1 cellular context compared by ENCODE assay signal in the genomic region with DNA sequence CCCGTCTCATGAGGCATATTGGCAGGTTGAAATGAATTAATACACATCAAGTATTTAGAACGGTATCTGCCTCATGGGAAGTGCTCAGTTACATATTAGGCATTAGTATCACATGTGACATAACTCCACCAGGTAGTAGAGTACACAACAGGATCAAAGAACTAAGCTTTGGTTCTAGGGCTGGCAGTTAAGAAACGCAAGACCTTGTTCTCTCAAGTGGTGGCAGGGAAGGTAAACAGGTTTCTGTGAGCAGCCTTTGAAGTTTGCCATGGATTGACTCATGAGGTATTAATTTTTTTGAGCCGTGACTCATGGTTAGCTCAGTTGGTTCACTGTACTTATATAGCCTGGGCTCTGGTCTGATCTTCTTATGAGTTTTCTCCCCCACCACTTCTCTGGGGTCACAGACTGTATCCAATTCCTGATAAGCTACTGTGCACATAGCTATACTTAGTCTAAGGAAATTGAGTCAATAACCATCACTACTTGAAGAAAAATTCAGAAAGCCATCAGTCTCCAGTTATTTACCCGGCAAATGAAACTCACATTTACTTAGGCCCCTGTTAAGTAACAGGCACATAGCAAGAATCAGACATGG.
TF ChIP-seq lines count a peak whose summit lies in the region.

No MANE protein-coding gene starts in this region.

TF ChIP-seq in HepG2, 621 proteins besides CTCF, POLR2A, EP300 and RAD21 (continued from another document and continues in another):
- TF ChIP-seq, protein P1, sequence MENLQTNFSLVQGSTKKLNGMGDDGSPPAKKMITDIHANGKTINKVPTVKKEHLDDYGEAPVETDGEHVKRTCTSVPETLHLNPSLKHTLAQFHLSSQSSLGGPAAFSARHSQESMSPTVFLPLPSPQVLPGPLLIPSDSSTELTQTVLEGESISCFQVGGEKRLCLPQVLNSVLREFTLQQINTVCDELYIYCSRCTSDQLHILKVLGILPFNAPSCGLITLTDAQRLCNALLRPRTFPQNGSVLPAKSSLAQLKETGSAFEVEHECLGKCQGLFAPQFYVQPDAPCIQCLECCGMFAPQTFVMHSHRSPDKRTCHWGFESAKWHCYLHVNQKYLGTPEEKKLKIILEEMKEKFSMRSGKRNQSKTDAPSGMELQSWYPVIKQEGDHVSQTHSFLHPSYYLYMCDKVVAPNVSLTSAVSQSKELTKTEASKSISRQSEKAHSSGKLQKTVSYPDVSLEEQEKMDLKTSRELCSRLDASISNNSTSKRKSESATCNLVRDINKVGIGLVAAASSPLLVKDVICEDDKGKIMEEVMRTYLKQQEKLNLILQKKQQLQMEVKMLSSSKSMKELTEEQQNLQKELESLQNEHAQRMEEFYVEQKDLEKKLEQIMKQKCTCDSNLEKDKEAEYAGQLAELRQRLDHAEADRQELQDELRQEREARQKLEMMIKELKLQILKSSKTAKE (CRISPR knock-in tag; IDR thresholded peaks at IDR 0.05; ENCODE audit: borderline replicate concordance) = peak; percentile 62; the same call in 1 of the 2 replicates
- TF ChIP-seq, protein P2, sequence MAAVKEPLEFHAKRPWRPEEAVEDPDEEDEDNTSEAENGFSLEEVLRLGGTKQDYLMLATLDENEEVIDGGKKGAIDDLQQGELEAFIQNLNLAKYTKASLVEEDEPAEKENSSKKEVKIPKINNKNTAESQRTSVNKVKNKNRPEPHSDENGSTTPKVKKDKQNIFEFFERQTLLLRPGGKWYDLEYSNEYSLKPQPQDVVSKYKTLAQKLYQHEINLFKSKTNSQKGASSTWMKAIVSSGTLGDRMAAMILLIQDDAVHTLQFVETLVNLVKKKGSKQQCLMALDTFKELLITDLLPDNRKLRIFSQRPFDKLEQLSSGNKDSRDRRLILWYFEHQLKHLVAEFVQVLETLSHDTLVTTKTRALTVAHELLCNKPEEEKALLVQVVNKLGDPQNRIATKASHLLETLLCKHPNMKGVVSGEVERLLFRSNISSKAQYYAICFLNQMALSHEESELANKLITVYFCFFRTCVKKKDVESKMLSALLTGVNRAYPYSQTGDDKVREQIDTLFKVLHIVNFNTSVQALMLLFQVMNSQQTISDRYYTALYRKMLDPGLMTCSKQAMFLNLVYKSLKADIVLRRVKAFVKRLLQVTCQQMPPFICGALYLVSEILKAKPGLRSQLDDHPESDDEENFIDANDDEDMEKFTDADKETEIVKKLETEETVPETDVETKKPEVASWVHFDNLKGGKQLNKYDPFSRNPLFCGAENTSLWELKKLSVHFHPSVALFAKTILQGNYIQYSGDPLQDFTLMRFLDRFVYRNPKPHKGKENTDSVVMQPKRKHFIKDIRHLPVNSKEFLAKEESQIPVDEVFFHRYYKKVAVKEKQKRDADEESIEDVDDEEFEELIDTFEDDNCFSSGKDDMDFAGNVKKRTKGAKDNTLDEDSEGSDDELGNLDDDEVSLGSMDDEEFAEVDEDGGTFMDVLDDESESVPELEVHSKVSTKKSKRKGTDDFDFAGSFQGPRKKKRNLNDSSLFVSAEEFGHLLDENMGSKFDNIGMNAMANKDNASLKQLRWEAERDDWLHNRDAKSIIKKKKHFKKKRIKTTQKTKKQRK (IDR thresholded peaks at IDR 0.05; ENCODE audit: low read length) = no peak
- TF ChIP-seq PITX1 (CRISPR knock-in tag; IDR thresholded peaks at IDR 0.05) (peak; percentile 100), ZNF644 (CRISPR knock-in tag; IDR thresholded peaks at IDR 0.05; ENCODE audit: low read depth) (peak; percentile 96), ZNF878 (CRISPR knock-in tag; IDR thresholded peaks at IDR 0.05) (peak; percentile 83), ISX (CRISPR knock-in tag; conservative IDR thresholded peaks at IDR 0.05) (no peak), MBD4 (IDR thresholded peaks at IDR 0.05; ENCODE audit: borderline replicate concordance, low read length) (0 out of 2 replicates have a peak, but pooled peaks have one; percentile 80), ZNF629 (CRISPR knock-in tag; conservative IDR thresholded peaks at IDR 0.05) (no peak), FOXO1 (CRISPR knock-in tag; IDR thresholded peaks at IDR 0.05) (peak; percentile 99), ZNF616 (CRISPR knock-in tag; IDR thresholded peaks at IDR 0.05; ENCODE audit: low read depth) (no peak), SIX1 (CRISPR knock-in tag; IDR thresholded peaks at IDR 0.05; ENCODE audit: borderline replicate concordance) (peak; percentile 94), HMG20B (CRISPR knock-in tag; conservative IDR thresholded peaks at IDR 0.05) (peak; percentile 95), ZBTB7B (CRISPR knock-in tag; IDR thresholded peaks at IDR 0.05) (peak; percentile 75; the same call in 1 of the 2 replicates), ZNF230 (CRISPR knock-in tag; IDR thresholded peaks at IDR 0.05) (0 out of 2 replicates have a peak, but pooled peaks have one; percentile 55), PRMT3 (CRISPR knock-in tag; IDR thresholded peaks at IDR 0.05; ENCODE audit: borderline replicate concordance, low read depth) (no peak), POGZ (CRISPR knock-in tag; IDR thresholded peaks at IDR 0.05) (peak; percentile 97), ZNF781 (CRISPR knock-in tag; IDR thresholded peaks at IDR 0.05; ENCODE audit: borderline replicate concordance, not compliant biosample characterization) (no peak), ZNF879 (CRISPR knock-in tag; IDR thresholded peaks at IDR 0.05) (no peak), PHF20 (CRISPR knock-in tag; IDR thresholded peaks at IDR 0.05) (no peak), ZNF138 (CRISPR knock-in tag; IDR thresholded peaks at IDR 0.05; ENCODE audit: low read depth) (no peak), BRCA1 (CRISPR knock-in tag; IDR thresholded peaks at IDR 0.05) (no peak), ZNF367 (CRISPR knock-in tag; IDR thresholded peaks at IDR 0.05; ENCODE audit: borderline replicate concordance) (no peak), SIX4 (CRISPR knock-in tag; IDR thresholded peaks at IDR 0.05) (peak; percentile 80), CCDC6 (CRISPR knock-in tag; IDR thresholded peaks at IDR 0.05) (peak; percentile 87), ONECUT2 (CRISPR knock-in tag; IDR thresholded peaks at IDR 0.05) (peak; percentile 74), NFYB (CRISPR knock-in tag; IDR thresholded peaks at IDR 0.05) (no peak), ARNT (IDR thresholded peaks at IDR 0.05) (no peak), CREB1 (IDR thresholded peaks at IDR 0.05) (peak; percentile 75), CREB1 (CRISPR knock-in tag; IDR thresholded peaks at IDR 0.05) (peak; percentile 82), TAF15 (IDR thresholded peaks at IDR 0.05; ENCODE audit: low read depth, low read length, poor library complexity, severe bottlenecking) (no peak), IKZF4 (CRISPR knock-in tag; IDR thresholded peaks at IDR 0.05; ENCODE audit: borderline replicate concordance, low read depth, not compliant biosample characterization) (no peak), EEA1 (CRISPR knock-in tag; IDR thresholded peaks at IDR 0.05; ENCODE audit: borderline replicate concordance) (no peak), ZFY (CRISPR knock-in tag; IDR thresholded peaks at IDR 0.05) (no peak), CAMTA2 (CRISPR knock-in tag; IDR thresholded peaks at IDR 0.05; ENCODE audit: borderline replicate concordance) (no peak), HNRNPL (IDR thresholded peaks at IDR 0.05; ENCODE audit: low read depth, low read length) (0 out of 2 replicates have a peak, but pooled peaks have one; percentile 64), FOXJ3 (CRISPR knock-in tag; IDR thresholded peaks at IDR 0.05; ENCODE audit: borderline replicate concordance) (peak; percentile 98), KDM6A (CRISPR knock-in tag; IDR thresholded peaks at IDR 0.05; ENCODE audit: low read depth) (peak; percentile 90), SMAD9 (CRISPR knock-in tag; IDR thresholded peaks at IDR 0.05) (no peak), FLYWCH1 (CRISPR knock-in tag; IDR thresholded peaks at IDR 0.05) (no peak), ZMAT3 (CRISPR knock-in tag; conservative IDR thresholded peaks at IDR 0.05) (peak; percentile 82), ZNF607 (CRISPR knock-in tag; IDR thresholded peaks at IDR 0.05; ENCODE audit: borderline replicate concordance) (peak; percentile 49; the same call in 1 of the 2 replicates), RFX1 (IDR thresholded peaks at IDR 0.05) (no peak), THYN1 (CRISPR knock-in tag; IDR thresholded peaks at IDR 0.05; ENCODE audit: borderline replicate concordance, low read depth) (no peak), CBX5 (CRISPR knock-in tag; IDR thresholded peaks at IDR 0.05; ENCODE audit: borderline replicate concordance) (peak; percentile 93; the same call in 1 of the 2 replicates), POLR2G (IDR thresholded peaks at IDR 0.05; ENCODE audit: low read depth, low read length) (no peak), HDAC1 (CRISPR knock-in tag; IDR thresholded peaks at IDR 0.05) (peak; percentile 76), ELF3 (CRISPR knock-in tag; IDR thresholded peaks at IDR 0.05) (peak; percentile 93), ZNF253 (CRISPR knock-in tag; IDR thresholded peaks at IDR 0.05; ENCODE audit: borderline replicate concordance) (no peak), ZNF614 (CRISPR knock-in tag; IDR thresholded peaks at IDR 0.05; ENCODE audit: borderline replicate concordance) (peak; percentile 99), ZNF772 (CRISPR knock-in tag; IDR thresholded peaks at IDR 0.05) (peak; percentile 64; the same call in 1 of the 2 replicates), TCF12 (IDR thresholded peaks at IDR 0.05) (no peak), TCF12 (CRISPR knock-in tag; IDR thresholded peaks at IDR 0.05) (peak; percentile 97; the same call in 1 of the 2 replicates), FOSL2 (CRISPR knock-in tag; IDR thresholded peaks at IDR 0.05) (peak; percentile 100), ZNF234 (CRISPR knock-in tag; conservative IDR thresholded peaks at IDR 0.05) (no peak)
- TF ChIP-seq, protein P3, sequence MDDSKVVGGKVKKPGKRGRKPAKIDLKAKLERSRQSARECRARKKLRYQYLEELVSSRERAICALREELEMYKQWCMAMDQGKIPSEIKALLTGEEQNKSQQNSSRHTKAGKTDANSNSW (CRISPR knock-in tag; IDR thresholded peaks at IDR 0.05; ENCODE audit: borderline replicate concordance) = no peak
- TF ChIP-seq, protein P4, sequence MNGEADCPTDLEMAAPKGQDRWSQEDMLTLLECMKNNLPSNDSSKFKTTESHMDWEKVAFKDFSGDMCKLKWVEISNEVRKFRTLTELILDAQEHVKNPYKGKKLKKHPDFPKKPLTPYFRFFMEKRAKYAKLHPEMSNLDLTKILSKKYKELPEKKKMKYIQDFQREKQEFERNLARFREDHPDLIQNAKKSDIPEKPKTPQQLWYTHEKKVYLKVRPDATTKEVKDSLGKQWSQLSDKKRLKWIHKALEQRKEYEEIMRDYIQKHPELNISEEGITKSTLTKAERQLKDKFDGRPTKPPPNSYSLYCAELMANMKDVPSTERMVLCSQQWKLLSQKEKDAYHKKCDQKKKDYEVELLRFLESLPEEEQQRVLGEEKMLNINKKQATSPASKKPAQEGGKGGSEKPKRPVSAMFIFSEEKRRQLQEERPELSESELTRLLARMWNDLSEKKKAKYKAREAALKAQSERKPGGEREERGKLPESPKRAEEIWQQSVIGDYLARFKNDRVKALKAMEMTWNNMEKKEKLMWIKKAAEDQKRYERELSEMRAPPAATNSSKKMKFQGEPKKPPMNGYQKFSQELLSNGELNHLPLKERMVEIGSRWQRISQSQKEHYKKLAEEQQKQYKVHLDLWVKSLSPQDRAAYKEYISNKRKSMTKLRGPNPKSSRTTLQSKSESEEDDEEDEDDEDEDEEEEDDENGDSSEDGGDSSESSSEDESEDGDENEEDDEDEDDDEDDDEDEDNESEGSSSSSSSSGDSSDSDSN (CRISPR knock-in tag; IDR thresholded peaks at IDR 0.05) = 0 out of 2 replicates have a peak, but pooled peaks have one; percentile 35
- TF ChIP-seq, protein P5, sequence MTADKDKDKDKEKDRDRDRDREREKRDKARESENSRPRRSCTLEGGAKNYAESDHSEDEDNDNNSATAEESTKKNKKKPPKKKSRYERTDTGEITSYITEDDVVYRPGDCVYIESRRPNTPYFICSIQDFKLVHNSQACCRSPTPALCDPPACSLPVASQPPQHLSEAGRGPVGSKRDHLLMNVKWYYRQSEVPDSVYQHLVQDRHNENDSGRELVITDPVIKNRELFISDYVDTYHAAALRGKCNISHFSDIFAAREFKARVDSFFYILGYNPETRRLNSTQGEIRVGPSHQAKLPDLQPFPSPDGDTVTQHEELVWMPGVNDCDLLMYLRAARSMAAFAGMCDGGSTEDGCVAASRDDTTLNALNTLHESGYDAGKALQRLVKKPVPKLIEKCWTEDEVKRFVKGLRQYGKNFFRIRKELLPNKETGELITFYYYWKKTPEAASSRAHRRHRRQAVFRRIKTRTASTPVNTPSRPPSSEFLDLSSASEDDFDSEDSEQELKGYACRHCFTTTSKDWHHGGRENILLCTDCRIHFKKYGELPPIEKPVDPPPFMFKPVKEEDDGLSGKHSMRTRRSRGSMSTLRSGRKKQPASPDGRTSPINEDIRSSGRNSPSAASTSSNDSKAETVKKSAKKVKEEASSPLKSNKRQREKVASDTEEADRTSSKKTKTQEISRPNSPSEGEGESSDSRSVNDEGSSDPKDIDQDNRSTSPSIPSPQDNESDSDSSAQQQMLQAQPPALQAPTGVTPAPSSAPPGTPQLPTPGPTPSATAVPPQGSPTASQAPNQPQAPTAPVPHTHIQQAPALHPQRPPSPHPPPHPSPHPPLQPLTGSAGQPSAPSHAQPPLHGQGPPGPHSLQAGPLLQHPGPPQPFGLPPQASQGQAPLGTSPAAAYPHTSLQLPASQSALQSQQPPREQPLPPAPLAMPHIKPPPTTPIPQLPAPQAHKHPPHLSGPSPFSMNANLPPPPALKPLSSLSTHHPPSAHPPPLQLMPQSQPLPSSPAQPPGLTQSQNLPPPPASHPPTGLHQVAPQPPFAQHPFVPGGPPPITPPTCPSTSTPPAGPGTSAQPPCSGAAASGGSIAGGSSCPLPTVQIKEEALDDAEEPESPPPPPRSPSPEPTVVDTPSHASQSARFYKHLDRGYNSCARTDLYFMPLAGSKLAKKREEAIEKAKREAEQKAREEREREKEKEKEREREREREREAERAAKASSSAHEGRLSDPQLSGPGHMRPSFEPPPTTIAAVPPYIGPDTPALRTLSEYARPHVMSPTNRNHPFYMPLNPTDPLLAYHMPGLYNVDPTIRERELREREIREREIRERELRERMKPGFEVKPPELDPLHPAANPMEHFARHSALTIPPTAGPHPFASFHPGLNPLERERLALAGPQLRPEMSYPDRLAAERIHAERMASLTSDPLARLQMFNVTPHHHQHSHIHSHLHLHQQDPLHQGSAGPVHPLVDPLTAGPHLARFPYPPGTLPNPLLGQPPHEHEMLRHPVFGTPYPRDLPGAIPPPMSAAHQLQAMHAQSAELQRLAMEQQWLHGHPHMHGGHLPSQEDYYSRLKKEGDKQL (CRISPR knock-in tag; IDR thresholded peaks at IDR 0.05; ENCODE audit: low read depth) = peak; percentile 98
- TF ChIP-seq, protein P6, sequence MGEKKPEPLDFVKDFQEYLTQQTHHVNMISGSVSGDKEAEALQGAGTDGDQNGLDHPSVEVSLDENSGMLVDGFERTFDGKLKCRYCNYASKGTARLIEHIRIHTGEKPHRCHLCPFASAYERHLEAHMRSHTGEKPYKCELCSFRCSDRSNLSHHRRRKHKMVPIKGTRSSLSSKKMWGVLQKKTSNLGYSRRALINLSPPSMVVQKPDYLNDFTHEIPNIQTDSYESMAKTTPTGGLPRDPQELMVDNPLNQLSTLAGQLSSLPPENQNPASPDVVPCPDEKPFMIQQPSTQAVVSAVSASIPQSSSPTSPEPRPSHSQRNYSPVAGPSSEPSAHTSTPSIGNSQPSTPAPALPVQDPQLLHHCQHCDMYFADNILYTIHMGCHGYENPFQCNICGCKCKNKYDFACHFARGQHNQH (CRISPR knock-in tag; IDR thresholded peaks at IDR 0.05) = peak; percentile 96
